ENCODE assay signal across 21 cellular contexts in genomic region chr20:57260065-57260958, GRCh38. TPM values are rescaled to one million over a fixed set of nuclear protein-coding genes. Genes with fewer than 3 reads are reported as not detected.
DNase-seq lines count a peak whose midpoint lies in the region; ATAC-seq, FAIRE-seq and TF ChIP-seq lines count a peak whose summit lies in the region.
"Had no signal": no experiment of that assay in that cellular context is flagged by ENCODE, and none has a peak within 500 bp of the region (broad histone marks: within the 10 kb centered on the region; RNA-seq: fewer than 3 reads in every experiment).

No MANE protein-coding gene starts in this region.

- SMC1A ChIA-PET in GM12878 (lab: Charles Lee; ENCODE audit: uncharacterized antibody, unreplicated experiment): no interaction called here

- H3K27me3 Mint-ChIP-seq in neural crest cell (ENCODE audit: low read depth): peaks cover 66% of the 10 kb centered on the region

- ATAC-seq in GM12878 (no peak), GM21360 (IDR thresholded peaks at IDR 0.05; ENCODE audit: unreplicated experiment) (no peak), HG03354 (IDR thresholded peaks at IDR 0.05; ENCODE audit: poor library complexity, severe bottlenecking, unreplicated experiment) (no peak), HG03139 (IDR thresholded peaks at IDR 0.05; ENCODE audit: unreplicated experiment) (no peak)
- ATAC-seq: activated CD8-positive, alpha-beta memory T cell treated with anti-CD3 and anti-CD28 coated beads, Interleukin-2, amount 10 ng/mL, durations not matched to agents 7 days and 5 days; activated T-helper 17 cell treated with anti-CD3 and anti-CD28 coated beads, Interleukin-2, amount 50 U/mL, for 72 hours; stimulated activated memory B cell treated with anti-CD40 and anti-IgM and Interleukin-4, amounts not matched to agents 10 μg/mL and 1 μg/mL and 100 μg/mL, for 72 hours had no signal

- H3K36me3 Mint-ChIP-seq in neural crest cell (ENCODE audit: low read depth): no peaks in the 10 kb centered on the region
- H3K36me3 Mint-ChIP-seq: activated CD8-positive, alpha-beta memory T cell treated with anti-CD3 and anti-CD28 coated beads, Interleukin-2, amount 10 ng/mL, durations not matched to agents 7 days and 5 days; CD8-positive, alpha-beta memory T cell; stimulated activated memory B cell treated with anti-CD40 and anti-IgM and Interleukin-4, amounts not matched to agents 10 μg/mL and 1 μg/mL and 100 μg/mL, for 72 hours had no signal

- H3K27me3 ChIP-seq in DOHH2 (ENCODE audit: control insufficient read depth, low read length) (no peaks in the 10 kb centered on the region), GM12878 (replicated peaks in 1 of 2; ENCODE audit: control insufficient read depth in 2 of 2, insufficient read depth in 2 of 2, low read length in 1 of 2) (peaks cover 4 to 10% of the 10 kb centered on the region in 2 experiments)

- H3K9me3 Mint-ChIP-seq in neural crest cell: no peaks in the 10 kb centered on the region
- H3K9me3 Mint-ChIP-seq: activated T-helper 17 cell treated with anti-CD3 and anti-CD28 coated beads, Interleukin-2, amount 50 U/mL, for 72 hours; CD8-positive, alpha-beta memory T cell; stimulated activated memory B cell treated with anti-CD40 and anti-IgM and Interleukin-4, amounts not matched to agents 10 μg/mL and 1 μg/mL and 100 μg/mL, for 72 hours had no signal

- no peak for TF ChIP-seq RAD21 in GM12878 (IDR thresholded peaks at IDR 0.05; ENCODE audit: insufficient read depth, low read depth, low read length)

- TF ChIP-seq CTCF in DOHH2 (IDR thresholded peaks at IDR 0.05; ENCODE audit: low read depth, low read length, poor library complexity, severe bottlenecking) (no peak), GM12878 (IDR thresholded peaks at IDR 0.05 in 2 of 3, conservative IDR thresholded peaks at IDR 0.05 in 1 of 3; ENCODE audit: control insufficient read depth in 2 of 3, extremely low read depth in 1 of 3, insufficient read depth in 1 of 3, low read depth in 3 of 3, low read length in 3 of 3) (no peak), neural crest cell (conservative IDR thresholded peaks at IDR 0.05) (no peak)

- H2AFZ ChIP-seq in GM12878 (ENCODE audit: control insufficient read depth, low read depth, low read length): no peak overlapping the region
- H2AFZ ChIP-seq: GM23248 had no signal

- H3K4me2 ChIP-seq in DOHH2 (ENCODE audit: low read length) (peak overlapping the region; percentile 96), GM12878 (ENCODE audit: control insufficient read depth, insufficient read depth) (no peak overlapping the region)

- no peak for TF ChIP-seq POLR2A in GM12878 (IDR thresholded peaks at IDR 0.05; ENCODE audit: low read depth, low read length)

- no peak overlapping the region for H3K27ac Mint-ChIP-seq in neural crest cell (ENCODE audit: unreplicated experiment)
- H3K27ac Mint-ChIP-seq: activated CD8-positive, alpha-beta memory T cell treated with anti-CD3 and anti-CD28 coated beads, Interleukin-2, amount 10 ng/mL, durations not matched to agents 7 days and 5 days; activated T-helper 17 cell treated with anti-CD3 and anti-CD28 coated beads, Interleukin-2, amount 50 U/mL, for 72 hours; CD8-positive, alpha-beta memory T cell; stimulated activated memory B cell treated with anti-CD40 and anti-IgM and Interleukin-4, amounts not matched to agents 10 μg/mL and 1 μg/mL and 100 μg/mL, for 72 hours had no signal

- no peak for FAIRE-seq in GM12878 (lab: Jason Lieb, UNC)
- FAIRE-seq: TTC549 had no signal

- peaks cover 79% of the 10 kb centered on the region for H3K4me1 Mint-ChIP-seq in neural crest cell
- H3K4me1 Mint-ChIP-seq: activated CD8-positive, alpha-beta memory T cell treated with anti-CD3 and anti-CD28 coated beads, Interleukin-2, amount 10 ng/mL, durations not matched to agents 7 days and 5 days; activated T-helper 17 cell treated with anti-CD3 and anti-CD28 coated beads, Interleukin-2, amount 50 U/mL, for 72 hours; stimulated activated memory B cell treated with anti-CD40 and anti-IgM and Interleukin-4, amounts not matched to agents 10 μg/mL and 1 μg/mL and 100 μg/mL, for 72 hours had no signal

- H3K4me3 Mint-ChIP-seq in neural crest cell: peak overlapping the region; percentile 52
- H3K4me3 Mint-ChIP-seq: activated CD8-positive, alpha-beta memory T cell treated with anti-CD3 and anti-CD28 coated beads, Interleukin-2, amount 10 ng/mL, durations not matched to agents 7 days and 5 days; activated T-helper 17 cell treated with anti-CD3 and anti-CD28 coated beads, Interleukin-2, amount 50 U/mL, for 72 hours; CD8-positive, alpha-beta memory T cell; stimulated activated memory B cell treated with anti-CD40 and anti-IgM and Interleukin-4, amounts not matched to agents 10 μg/mL and 1 μg/mL and 100 μg/mL, for 72 hours had no signal

- WGBS in GM12878 (ENCODE audit: insufficient coverage, insufficient replicate concordance, low lambda C conversion rate, missing lambda C conversion rate): 27% methylated on average over 18 of the region's 18 CpGs

- H3K27ac ChIP-seq in DOHH2 (ENCODE audit: low read depth, low read length) (peak overlapping the region; percentile 94), GM12878 (ENCODE audit: control insufficient read depth, insufficient read depth) (no peak overlapping the region)
- H3K27ac ChIP-seq: brain microvascular endothelial cell, GM23248 had no signal

- H3K36me3 ChIP-seq in DOHH2 (ENCODE audit: control insufficient read depth, low read length) (peaks cover 97% of the 10 kb centered on the region), GM12878 (ENCODE audit: control insufficient read depth in 2 of 2, insufficient read depth in 2 of 2, low read length in 1 of 2) (no peaks in the 10 kb centered on the region)
- H3K36me3 ChIP-seq: brain microvascular endothelial cell had no signal

- H3K79me2 ChIP-seq in DOHH2 (ENCODE audit: control insufficient read depth, low read length) (peaks cover 100% of the 10 kb centered on the region), GM12878 (ENCODE audit: control insufficient read depth, insufficient read depth, low read length) (no peaks in the 10 kb centered on the region)

- in situ Hi-C loops in GM12878 (cut with MboI): no loop called here

- H3K9ac ChIP-seq in GM12878 (ENCODE audit: control insufficient read depth, insufficient read depth, low read length): no peak overlapping the region
- H3K9ac ChIP-seq: GM23248 had no signal

- no peaks in the 10 kb centered on the region for H3K9me3 ChIP-seq in DOHH2 (ENCODE audit: control insufficient read depth, insufficient read depth, low read length)
- H3K9me3 ChIP-seq in GM12878 (replicated peaks; ENCODE audit: control insufficient read depth, insufficient read depth, low read length): no peaks in the 10 kb centered on the region

- no TSS peak for BruUV-seq in GM12878 (replicated peaks; lab: Mats Ljungman, UMichigan)

- intact Hi-C loops in GM12878 (cut with micrococcal nuclease; ENCODE audit: unreplicated experiment): no loop called here

- CTCF ChIA-PET in GM12878 (lab: Yijun Ruan, JAX): no interaction called here

- DNase-seq in NCI-H146 (lab: John Stamatoyannopoulos, UW) (peak; percentile 38), GM12878 (ENCODE audit: low read depth, low spot score) (no peak), neural crest cell (ENCODE audit: low read depth, low spot score) (no peak), NCI-H1436 treated with DMSO at 0.1 percent for 48 hours (lab: John Stamatoyannopoulos, UW) (no peak)
- DNase-seq: activated CD4-positive, alpha-beta T cell treated with anti-CD3 and anti-CD28 coated beads for 4 hours; activated CD8-positive, alpha-beta memory T cell treated with anti-CD3 and anti-CD28 coated beads, Interleukin-2, amount 10 ng/mL, durations not matched to agents 7 days and 5 days; brain microvascular endothelial cell; CD8-positive, alpha-beta memory T cell; cortex of kidney; NCI-H1417 treated with DMSO at 0.1 percent for 48 hours; NK-92 treated with Interleukin-12 subunit alpha and Interleukin-12 subunit beta, amount 100 ng/mL, for 24 hours; RPMI8226 had no signal

- RAD21 ChIA-PET in GM12878 (lab: Charles Lee; ENCODE audit: unreplicated experiment): no interaction called here

- peaks cover 63% of the 10 kb centered on the region for H4K20me1 ChIP-seq in DOHH2 (ENCODE audit: control insufficient read depth, insufficient read depth, low read depth, low read length)
- H4K20me1 ChIP-seq in GM12878 (ENCODE audit: control insufficient read depth, insufficient read depth): no peaks in the 10 kb centered on the region

- H3F3A ChIP-seq in DOHH2 (ENCODE audit: control insufficient read depth, insufficient read depth): peaks cover 35% of the 10 kb centered on the region

- H3K4me1 ChIP-seq in DOHH2 (ENCODE audit: control insufficient read depth, low read length): peaks cover 74% of the 10 kb centered on the region
- no peaks in the 10 kb centered on the region for H3K4me1 ChIP-seq in GM12878 (ENCODE audit: control insufficient read depth, insufficient read depth, low read length)

- POLR2A ChIA-PET in GM12878 (lab: Charles Lee): no interaction called here

- no peaks in the 10 kb centered on the region for H3K9me2 ChIP-seq in DOHH2 (replicated peaks; ENCODE audit: control insufficient read depth, low read length)

- no peak for TF ChIP-seq EP300 in GM12878 (IDR thresholded peaks at IDR 0.05; ENCODE audit: borderline replicate concordance in 1 of 2, control insufficient read depth in 1 of 2, low read depth in 2 of 2, low read length in 2 of 2)

- peak overlapping the region; percentile 86 for H3K4me3 ChIP-seq in DOHH2 (ENCODE audit: low read length)
- H3K4me3 ChIP-seq in GM12878: no peak overlapping the region
- H3K4me3 ChIP-seq: GM23248 had no signal

TF ChIP-seq in GM12878, 131 proteins besides CTCF, POLR2A, EP300 and RAD21:
- TF ChIP-seq NFXL1 (IDR thresholded peaks at IDR 0.05; ENCODE audit: borderline replicate concordance) (peak; percentile 33; the same call in 1 of the 2 replicates), YBX1 (IDR thresholded peaks at IDR 0.05) (no peak)

RNA-seq across cellular contexts. Expression of gene BMP7, which starts 6.1 kb away (rescaled TPM):
- total RNA-seq in GM12878 (2013; cell fraction: nucleolus; rRNA removed): not detected in 2 replicates
- total RNA-seq in GM12878 (2014; rRNA removed): not detected in 2 replicates
- total RNA-seq in GM12878 (2014; rRNA removed; fragmentation: Illumina TruSeq; extraction: Trizol): not detected in 2 replicates
- total RNA-seq in GM12878 (2021): 0.05 and 0.51 TPM in 2 replicates
- not detected for polyA plus RNA-seq in GM12878 (2011; ENCODE audit: low read depth)
- 0.04 and 0.18 TPM in 2 replicates for polyA plus RNA-seq in GM12878 (2011; rRNA removed)
- 0.05 TPM in 1 of 2 replicates, not detected in the other for polyA plus RNA-seq in GM12878 (2011; cell fraction: cytosol; rRNA removed)
- not detected in 2 replicates for polyA plus RNA-seq in GM12878 (2011; cell fraction: nucleus; rRNA removed)
- polyA plus RNA-seq in GM12878 (2012): not detected in 2 replicates
- polyA plus RNA-seq in GM12878 (2014; fragmentation: Illumina TruSeq; extraction: Trizol): not detected in 2 replicates
- polyA plus RNA-seq in GM12878 (2014; fragmentation: Nextera tagmentation; extraction: Ambion mirVana): not detected
- polyA plus RNA-seq in GM12878 (2014; rRNA removed): not detected in 2 replicates
- polyA plus RNA-seq in GM12878 (2016; fragmentation: Nextera tagmentation; extraction: Ambion mirVana): under 1 TPM in 1 of 2 experiments, not detected in 1; 0.28 TPM
- 0.07 TPM in 1 of 2 replicates, not detected in the other for polyA minus RNA-seq in GM12878 (2011; rRNA and poly(A)+ RNA removed)
- not detected in 2 replicates for polyA minus RNA-seq in GM12878 (2011; cell fraction: cytosol; rRNA and poly(A)+ RNA removed)
- polyA minus RNA-seq in GM12878 (2011; cell fraction: nucleus; rRNA and poly(A)+ RNA removed): not detected in 2 replicates
- 13.8 and 14.5 TPM in 2 replicates for total RNA-seq in neural crest cell
- total RNA-seq: activated CD8-positive, alpha-beta memory T cell treated with anti-CD3 and anti-CD28 coated beads, Interleukin-2, amount 10 ng/mL, durations not matched to agents 7 days and 5 days; activated T-helper 17 cell treated with anti-CD3 and anti-CD28 coated beads, Interleukin-2, amount 50 U/mL, for 72 hours; CD8-positive, alpha-beta memory T cell; fibroblast of villous mesenchyme; GM23248 had no signal
- polyA plus RNA-seq: CD8-positive, alpha-beta memory T cell; GM23248 had no signal
